Comparison of ENCODE assay signal across 18 cellular contexts in genomic region chr9:105259274-105259673, GRCh38. TPM values are rescaled to one million over a fixed set of nuclear protein-coding genes. Genes with fewer than 3 reads are reported as not detected.
DNase-seq lines count a peak whose midpoint lies in the region; ATAC-seq and TF ChIP-seq lines count a peak whose summit lies in the region.
"Had no signal": no experiment of that assay in that cellular context is flagged by ENCODE, and none has a peak within 500 bp of the region (broad histone marks: within the 10 kb centered on the region; RNA-seq: fewer than 3 reads in every experiment).

No MANE protein-coding gene starts in this region.

- H2AFZ ChIP-seq in SU-DHL-6 (ENCODE audit: low read depth, low read length, severe bottlenecking), result no peak overlapping the region

- no peak overlapping the region for H3K9ac ChIP-seq in SU-DHL-6 (ENCODE audit: low read length)

- H3K36me3 Mint-ChIP-seq in progenitor cell of endocrine pancreas (ENCODE audit: insufficient read depth), result peaks cover 2% of the 10 kb centered on the region
- H3K36me3 Mint-ChIP-seq in T-helper 17 cell (ENCODE audit: low read depth), result no peaks in the 10 kb centered on the region

- H3F3A ChIP-seq in SU-DHL-6 (ENCODE audit: insufficient read depth), result no peaks in the 10 kb centered on the region

- H3K9me2 ChIP-seq in SU-DHL-6 (replicated peaks; ENCODE audit: insufficient read depth, low read length), result no peaks in the 10 kb centered on the region

- H3K9me3 Mint-ChIP-seq in progenitor cell of endocrine pancreas (ENCODE audit: low read depth), result no peaks in the 10 kb centered on the region
- H3K9me3 Mint-ChIP-seq: neural crest cell had no signal

- 0 out of 2 replicates have a peak, but pooled peaks cover 5% of the 10 kb centered on the region for H4K20me1 ChIP-seq in SU-DHL-6 (ENCODE audit: low read depth, low read length)

- H3K27ac ChIP-seq in SU-DHL-6 (ENCODE audit: low read depth, low read length), result no peak overlapping the region
- H3K27ac ChIP-seq: VCaP had no signal

- peaks cover 36% of the 10 kb centered on the region for H3K4me1 Mint-ChIP-seq in progenitor cell of endocrine pancreas (ENCODE audit: low read depth)
- H3K4me1 Mint-ChIP-seq in T-helper 17 cell, result peaks cover 30% of the 10 kb centered on the region

- DNase-seq in progenitor cell of endocrine pancreas (ENCODE audit: low spot score, unreplicated experiment) (no peak), T-helper 17 cell (no peak), GOT3 (lab: John Stamatoyannopoulos, UW) (no peak)
- DNase-seq: activated CD8-positive, alpha-beta memory T cell treated with anti-CD3 and anti-CD28 coated beads for 24 hours; HCEC 1CT; KBM-7; mammary epithelial cell; NCI-H1417 treated with DMSO at 0.1 percent for 48 hours; NCI-H446 treated with DMSO at 0.1 percent for 48 hours; PC-3; retina had no signal

- peak overlapping the region; percentile 4 for H3K4me2 ChIP-seq in SU-DHL-6 (ENCODE audit: low read depth, low read length, poor library complexity, severe bottlenecking)

- H3K79me2 ChIP-seq in SU-DHL-6 (ENCODE audit: insufficient read depth, low read length), result peaks cover 7% of the 10 kb centered on the region; the same call in 1 of the 2 replicates

- H3K27me3 Mint-ChIP-seq in progenitor cell of endocrine pancreas (no peaks in the 10 kb centered on the region), T-helper 17 cell (no peaks in the 10 kb centered on the region)

- no peak overlapping the region for H3K4me3 Mint-ChIP-seq in progenitor cell of endocrine pancreas (ENCODE audit: low read depth)
- no peak overlapping the region for H3K4me3 Mint-ChIP-seq in T-helper 17 cell
- H3K4me3 Mint-ChIP-seq: neural crest cell had no signal

- no peaks in the 10 kb centered on the region for H3K9me3 ChIP-seq in SU-DHL-6 (ENCODE audit: insufficient read depth, low read length)
- no peaks in the 10 kb centered on the region for H3K9me3 ChIP-seq in T-helper 17 cell (ENCODE audit: control insufficient read depth, low read length, poor library complexity, severe bottlenecking)

- H3K36me3 ChIP-seq in SU-DHL-6 (ENCODE audit: low read length), result no peaks in the 10 kb centered on the region

- no peak for TF ChIP-seq CTCF in SU-DHL-6 (IDR thresholded peaks at IDR 0.05; ENCODE audit: insufficient read depth, low read length, poor library complexity, severe bottlenecking)
- no peak for TF ChIP-seq CTCF in progenitor cell of endocrine pancreas (IDR thresholded peaks at IDR 0.05; ENCODE audit: unreplicated experiment)

- no peak overlapping the region for H3K4me3 ChIP-seq in SU-DHL-6 (ENCODE audit: insufficient read depth, low read length, poor library complexity, severe bottlenecking)

- H3K27me3 ChIP-seq in SU-DHL-6 (ENCODE audit: low read length), result no peaks in the 10 kb centered on the region

- ATAC-seq in GM18511 (IDR thresholded peaks at IDR 0.05; ENCODE audit: unreplicated experiment) (peak; percentile 6), HG02798 (IDR thresholded peaks at IDR 0.05; ENCODE audit: poor library complexity, unreplicated experiment) (peak; percentile 27), GM19035 (IDR thresholded peaks at IDR 0.05; ENCODE audit: unreplicated experiment) (no peak), GM18907 (IDR thresholded peaks at IDR 0.05; ENCODE audit: unreplicated experiment) (no peak), T-helper 17 cell (no peak)
- ATAC-seq: PC-3 had no signal

- peak overlapping the region; percentile 31 for H3K27ac Mint-ChIP-seq in progenitor cell of endocrine pancreas
- no peak overlapping the region for H3K27ac Mint-ChIP-seq in T-helper 17 cell

RNA-seq across cellular contexts. Expression of gene SLC44A1, which starts 14.8 kb away (rescaled TPM):
- 48.7 and 53.5 TPM in 2 replicates for total RNA-seq in progenitor cell of endocrine pancreas
- total RNA-seq in T-helper 17 cell, result 10 to 100 TPM; 11.8 to 14.9 TPM

Comparison
In these comparisons a context has a peak if more than half of its experiments do, and no peak if none do; other contexts are left out.
1. ATAC-seq: peak in GM18511 (single experiment) and HG02798 (single experiment); none in GM19035 (single experiment), GM18907 (single experiment) and T-helper 17 cell (single experiment).